In the genomic region with DNA sequence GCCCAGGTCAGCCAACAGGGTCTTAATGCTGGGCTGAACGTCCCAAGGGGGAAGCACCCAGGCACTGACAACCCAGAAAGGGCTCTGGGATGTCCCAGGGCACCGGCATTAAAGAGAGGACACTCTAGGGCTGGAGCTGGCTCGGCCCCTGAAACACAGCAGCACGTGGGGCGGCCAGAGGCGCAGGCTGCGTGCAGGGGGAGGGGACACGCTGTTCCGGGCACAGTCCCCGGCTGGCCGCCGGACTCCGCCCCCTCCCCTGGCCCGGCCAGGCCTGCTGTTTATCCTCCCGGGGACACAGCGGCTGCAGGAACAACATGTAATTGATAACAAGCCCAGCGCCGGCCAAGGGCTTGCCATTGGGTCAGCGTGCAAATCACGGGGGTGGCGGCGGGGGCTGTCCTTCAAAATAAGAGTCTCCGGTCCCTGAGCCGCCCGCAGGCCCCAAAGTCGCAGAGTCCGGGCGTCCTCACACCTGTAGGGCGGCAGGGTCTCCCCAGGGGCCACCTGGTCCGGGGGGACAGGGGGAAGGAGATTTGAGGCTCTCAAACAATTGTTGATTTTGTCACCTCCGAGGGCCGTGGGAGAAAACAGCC, we compare ENCODE assay signal across 1 cellular context.
TF ChIP-seq lines count a peak whose summit lies in the region.

No MANE protein-coding gene starts in this region.

TF ChIP-seq in HepG2, 621 proteins besides CTCF, POLR2A, EP300 and RAD21 (continued from another document and continues in another):
- TF ChIP-seq, protein P1, sequence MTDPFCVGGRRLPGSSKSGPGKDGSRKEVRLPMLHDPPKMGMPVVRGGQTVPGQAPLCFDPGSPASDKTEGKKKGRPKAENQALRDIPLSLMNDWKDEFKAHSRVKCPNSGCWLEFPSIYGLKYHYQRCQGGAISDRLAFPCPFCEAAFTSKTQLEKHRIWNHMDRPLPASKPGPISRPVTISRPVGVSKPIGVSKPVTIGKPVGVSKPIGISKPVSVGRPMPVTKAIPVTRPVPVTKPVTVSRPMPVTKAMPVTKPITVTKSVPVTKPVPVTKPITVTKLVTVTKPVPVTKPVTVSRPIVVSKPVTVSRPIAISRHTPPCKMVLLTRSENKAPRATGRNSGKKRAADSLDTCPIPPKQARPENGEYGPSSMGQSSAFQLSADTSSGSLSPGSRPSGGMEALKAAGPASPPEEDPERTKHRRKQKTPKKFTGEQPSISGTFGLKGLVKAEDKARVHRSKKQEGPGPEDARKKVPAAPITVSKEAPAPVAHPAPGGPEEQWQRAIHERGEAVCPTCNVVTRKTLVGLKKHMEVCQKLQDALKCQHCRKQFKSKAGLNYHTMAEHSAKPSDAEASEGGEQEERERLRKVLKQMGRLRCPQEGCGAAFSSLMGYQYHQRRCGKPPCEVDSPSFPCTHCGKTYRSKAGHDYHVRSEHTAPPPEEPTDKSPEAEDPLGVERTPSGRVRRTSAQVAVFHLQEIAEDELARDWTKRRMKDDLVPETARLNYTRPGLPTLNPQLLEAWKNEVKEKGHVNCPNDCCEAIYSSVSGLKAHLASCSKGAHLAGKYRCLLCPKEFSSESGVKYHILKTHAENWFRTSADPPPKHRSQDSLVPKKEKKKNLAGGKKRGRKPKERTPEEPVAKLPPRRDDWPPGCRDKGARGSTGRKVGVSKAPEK (CRISPR knock-in tag; IDR thresholded peaks at IDR 0.05; ENCODE audit: borderline replicate concordance), result no peak
- peak; percentile 44; the same call in 1 of the 2 replicates for TF ChIP-seq NCOR1 (IDR thresholded peaks at IDR 0.05; ENCODE audit: borderline replicate concordance, low read length)
- no peak for TF ChIP-seq TEAD2 (CRISPR knock-in tag; IDR thresholded peaks at IDR 0.05)
- TF ChIP-seq NFKB2 (CRISPR knock-in tag; IDR thresholded peaks at IDR 0.05; ENCODE audit: borderline replicate concordance), result peak; percentile 74; the same call in 1 of the 2 replicates
- peak; percentile 86 for TF ChIP-seq FOXJ3 (CRISPR knock-in tag; IDR thresholded peaks at IDR 0.05; ENCODE audit: borderline replicate concordance)
- TF ChIP-seq ZNF556 (CRISPR knock-in tag; IDR thresholded peaks at IDR 0.05; ENCODE audit: borderline replicate concordance), result no peak
- TF ChIP-seq ZKSCAN5 (CRISPR knock-in tag; IDR thresholded peaks at IDR 0.05), result no peak
- no peak for TF ChIP-seq ZNF7 (CRISPR knock-in tag; IDR thresholded peaks at IDR 0.05)
- TF ChIP-seq PHF5A (CRISPR knock-in tag; IDR thresholded peaks at IDR 0.05; ENCODE audit: low read depth, unreplicated experiment), result peak; percentile 29
- TF ChIP-seq SALL2 (CRISPR knock-in tag; IDR thresholded peaks at IDR 0.05), result peak; percentile 90
- TF ChIP-seq ZNF570 (CRISPR knock-in tag; IDR thresholded peaks at IDR 0.05; ENCODE audit: borderline replicate concordance), result no peak
- TF ChIP-seq, protein P2, sequence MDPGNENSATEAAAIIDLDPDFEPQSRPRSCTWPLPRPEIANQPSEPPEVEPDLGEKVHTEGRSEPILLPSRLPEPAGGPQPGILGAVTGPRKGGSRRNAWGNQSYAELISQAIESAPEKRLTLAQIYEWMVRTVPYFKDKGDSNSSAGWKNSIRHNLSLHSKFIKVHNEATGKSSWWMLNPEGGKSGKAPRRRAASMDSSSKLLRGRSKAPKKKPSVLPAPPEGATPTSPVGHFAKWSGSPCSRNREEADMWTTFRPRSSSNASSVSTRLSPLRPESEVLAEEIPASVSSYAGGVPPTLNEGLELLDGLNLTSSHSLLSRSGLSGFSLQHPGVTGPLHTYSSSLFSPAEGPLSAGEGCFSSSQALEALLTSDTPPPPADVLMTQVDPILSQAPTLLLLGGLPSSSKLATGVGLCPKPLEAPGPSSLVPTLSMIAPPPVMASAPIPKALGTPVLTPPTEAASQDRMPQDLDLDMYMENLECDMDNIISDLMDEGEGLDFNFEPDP (CRISPR knock-in tag; conservative IDR thresholded peaks at IDR 0.05), result no peak
- no peak for TF ChIP-seq ZFP41 (CRISPR knock-in tag; IDR thresholded peaks at IDR 0.05; ENCODE audit: borderline replicate concordance)
- peak; percentile 34 for TF ChIP-seq AGO2 (optimal IDR thresholded peaks at IDR 0.05; ENCODE audit: low read depth, low read length)
- TF ChIP-seq MBD4 (IDR thresholded peaks at IDR 0.05; ENCODE audit: borderline replicate concordance, low read length), result no peak
- peak; percentile 46; the same call in 1 of the 2 replicates for TF ChIP-seq PITX1 (CRISPR knock-in tag; IDR thresholded peaks at IDR 0.05)
- peak; percentile 44; the same call in 1 of the 2 replicates for TF ChIP-seq POGZ (CRISPR knock-in tag; IDR thresholded peaks at IDR 0.05)
- TF ChIP-seq, protein P3, sequence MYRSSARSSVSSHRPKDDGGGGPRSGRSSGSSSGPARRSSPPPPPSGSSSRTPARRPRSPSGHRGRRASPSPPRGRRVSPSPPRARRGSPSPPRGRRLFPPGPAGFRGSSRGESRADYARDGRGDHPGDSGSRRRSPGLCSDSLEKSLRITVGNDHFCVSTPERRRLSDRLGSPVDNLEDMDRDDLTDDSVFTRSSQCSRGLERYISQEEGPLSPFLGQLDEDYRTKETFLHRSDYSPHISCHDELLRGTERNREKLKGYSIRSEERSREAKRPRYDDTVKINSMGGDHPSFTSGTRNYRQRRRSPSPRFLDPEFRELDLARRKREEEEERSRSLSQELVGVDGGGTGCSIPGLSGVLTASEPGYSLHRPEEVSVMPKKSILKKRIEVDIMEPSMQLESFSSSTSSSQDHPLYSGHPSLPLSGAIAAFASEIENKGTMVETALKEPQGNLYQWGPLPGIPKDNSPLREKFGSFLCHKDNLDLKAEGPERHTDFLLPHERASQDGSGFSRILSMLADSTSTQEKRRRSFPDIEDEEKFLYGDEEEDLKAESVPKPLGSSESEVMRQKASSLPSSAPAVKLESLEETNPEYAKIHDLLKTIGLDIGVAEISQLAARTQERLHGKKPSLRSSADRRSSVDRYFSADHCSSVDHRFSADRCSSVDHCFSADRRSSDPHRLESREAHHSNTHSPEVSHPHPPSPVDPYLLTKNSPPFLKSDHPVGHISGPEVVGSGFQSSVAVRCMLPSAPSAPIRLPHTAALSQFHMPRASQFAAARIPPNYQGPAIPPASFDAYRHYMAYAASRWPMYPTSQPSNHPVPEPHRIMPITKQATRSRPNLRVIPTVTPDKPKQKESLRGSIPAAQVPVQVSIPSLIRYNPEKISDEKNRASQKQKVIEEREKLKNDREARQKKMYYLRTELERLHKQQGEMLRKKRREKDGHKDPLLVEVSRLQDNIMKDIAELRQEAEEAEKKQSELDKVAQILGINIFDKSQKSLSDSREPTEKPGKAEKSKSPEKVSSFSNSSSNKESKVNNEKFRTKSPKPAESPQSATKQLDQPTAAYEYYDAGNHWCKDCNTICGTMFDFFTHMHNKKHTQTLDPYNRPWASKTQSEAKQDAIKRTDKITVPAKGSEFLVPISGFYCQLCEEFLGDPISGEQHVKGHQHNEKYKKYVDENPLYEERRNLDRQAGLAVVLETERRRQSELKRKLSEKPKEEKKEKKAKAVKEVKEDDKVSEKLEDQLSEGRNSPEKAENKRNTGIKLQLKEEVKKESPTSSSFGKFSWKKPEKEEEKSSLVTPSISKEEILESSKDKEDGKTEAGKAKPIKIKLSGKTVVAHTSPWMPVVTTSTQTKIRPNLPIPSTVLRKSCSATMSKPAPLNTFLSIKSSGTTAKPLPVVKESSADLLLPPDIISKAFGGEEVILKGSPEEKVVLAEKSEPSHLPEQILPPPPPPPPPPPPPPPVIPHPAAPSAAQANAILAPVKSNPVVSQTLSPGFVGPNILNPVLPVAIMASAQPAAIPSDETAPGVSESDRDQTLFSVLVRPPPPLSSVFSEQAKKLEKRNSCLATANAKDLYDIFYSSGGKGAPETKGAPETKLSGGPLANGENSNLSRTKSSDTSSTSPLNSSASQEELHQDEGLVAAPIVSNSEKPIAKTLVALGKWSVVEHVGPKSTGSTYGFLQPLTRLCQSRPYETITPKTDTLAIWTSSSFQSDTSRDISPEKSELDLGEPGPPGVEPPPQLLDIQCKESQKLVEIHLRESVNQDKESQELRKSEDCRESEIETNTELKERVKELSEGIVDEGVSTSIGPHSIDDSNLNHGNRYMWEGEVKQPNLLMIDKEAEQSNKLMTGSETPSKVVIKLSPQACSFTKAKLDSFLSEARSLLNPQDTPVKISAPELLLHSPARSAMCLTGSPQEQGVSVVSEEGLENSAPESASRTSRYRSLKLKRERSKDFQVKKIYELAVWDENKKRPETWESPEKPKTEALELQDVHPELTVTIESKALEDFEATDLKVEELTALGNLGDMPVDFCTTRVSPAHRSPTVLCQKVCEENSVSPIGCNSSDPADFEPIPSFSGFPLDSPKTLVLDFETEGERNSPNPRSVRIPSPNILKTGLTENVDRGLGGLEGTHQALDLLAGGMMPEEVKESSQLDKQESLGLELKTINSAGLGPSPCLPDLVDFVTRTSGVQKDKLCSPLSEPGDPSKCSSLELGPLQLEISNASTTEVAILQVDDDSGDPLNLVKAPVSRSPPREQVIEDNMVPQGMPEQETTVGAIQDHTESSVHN (CRISPR knock-in tag; IDR thresholded peaks at IDR 0.05), result no peak
- TF ChIP-seq, protein P4, sequence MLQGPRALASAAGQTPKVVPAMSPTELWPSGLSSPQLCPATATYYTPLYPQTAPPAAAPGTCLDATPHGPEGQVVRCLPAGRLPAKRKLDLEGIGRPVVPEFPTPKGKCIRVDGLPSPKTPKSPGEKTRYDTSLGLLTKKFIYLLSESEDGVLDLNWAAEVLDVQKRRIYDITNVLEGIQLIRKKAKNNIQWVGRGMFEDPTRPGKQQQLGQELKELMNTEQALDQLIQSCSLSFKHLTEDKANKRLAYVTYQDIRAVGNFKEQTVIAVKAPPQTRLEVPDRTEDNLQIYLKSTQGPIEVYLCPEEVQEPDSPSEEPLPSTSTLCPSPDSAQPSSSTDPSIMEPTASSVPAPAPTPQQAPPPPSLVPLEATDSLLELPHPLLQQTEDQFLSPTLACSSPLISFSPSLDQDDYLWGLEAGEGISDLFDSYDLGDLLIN (CRISPR knock-in tag; IDR thresholded peaks at IDR 0.05; ENCODE audit: borderline replicate concordance), result no peak
- TF ChIP-seq, protein P5, sequence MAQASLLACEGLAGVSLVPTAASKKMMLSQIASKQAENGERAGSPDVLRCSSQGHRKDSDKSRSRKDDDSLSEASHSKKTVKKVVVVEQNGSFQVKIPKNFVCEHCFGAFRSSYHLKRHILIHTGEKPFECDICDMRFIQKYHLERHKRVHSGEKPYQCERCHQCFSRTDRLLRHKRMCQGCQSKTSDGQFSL (CRISPR knock-in tag; IDR thresholded peaks at IDR 0.05), result no peak; the same call in 1 of the 2 replicates
- TF ChIP-seq, protein P6, sequence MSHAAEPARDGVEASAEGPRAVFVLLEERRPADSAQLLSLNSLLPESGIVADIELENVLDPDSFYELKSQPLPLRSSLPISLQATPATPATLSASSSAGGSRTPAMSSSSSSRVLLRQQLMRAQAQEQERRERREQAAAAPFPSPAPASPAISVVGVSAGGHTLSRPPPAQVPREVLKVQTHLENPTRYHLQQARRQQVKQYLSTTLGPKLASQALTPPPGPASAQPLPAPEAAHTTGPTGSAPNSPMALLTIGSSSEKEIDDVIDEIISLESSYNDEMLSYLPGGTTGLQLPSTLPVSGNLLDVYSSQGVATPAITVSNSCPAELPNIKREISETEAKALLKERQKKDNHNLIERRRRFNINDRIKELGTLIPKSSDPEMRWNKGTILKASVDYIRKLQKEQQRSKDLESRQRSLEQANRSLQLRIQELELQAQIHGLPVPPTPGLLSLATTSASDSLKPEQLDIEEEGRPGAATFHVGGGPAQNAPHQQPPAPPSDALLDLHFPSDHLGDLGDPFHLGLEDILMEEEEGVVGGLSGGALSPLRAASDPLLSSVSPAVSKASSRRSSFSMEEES (CRISPR knock-in tag; IDR thresholded peaks at IDR 0.05), result peak; percentile 70
- TF ChIP-seq ZNF703 (CRISPR knock-in tag; IDR thresholded peaks at IDR 0.05; ENCODE audit: borderline replicate concordance), result no peak
- TF ChIP-seq, protein P7, sequence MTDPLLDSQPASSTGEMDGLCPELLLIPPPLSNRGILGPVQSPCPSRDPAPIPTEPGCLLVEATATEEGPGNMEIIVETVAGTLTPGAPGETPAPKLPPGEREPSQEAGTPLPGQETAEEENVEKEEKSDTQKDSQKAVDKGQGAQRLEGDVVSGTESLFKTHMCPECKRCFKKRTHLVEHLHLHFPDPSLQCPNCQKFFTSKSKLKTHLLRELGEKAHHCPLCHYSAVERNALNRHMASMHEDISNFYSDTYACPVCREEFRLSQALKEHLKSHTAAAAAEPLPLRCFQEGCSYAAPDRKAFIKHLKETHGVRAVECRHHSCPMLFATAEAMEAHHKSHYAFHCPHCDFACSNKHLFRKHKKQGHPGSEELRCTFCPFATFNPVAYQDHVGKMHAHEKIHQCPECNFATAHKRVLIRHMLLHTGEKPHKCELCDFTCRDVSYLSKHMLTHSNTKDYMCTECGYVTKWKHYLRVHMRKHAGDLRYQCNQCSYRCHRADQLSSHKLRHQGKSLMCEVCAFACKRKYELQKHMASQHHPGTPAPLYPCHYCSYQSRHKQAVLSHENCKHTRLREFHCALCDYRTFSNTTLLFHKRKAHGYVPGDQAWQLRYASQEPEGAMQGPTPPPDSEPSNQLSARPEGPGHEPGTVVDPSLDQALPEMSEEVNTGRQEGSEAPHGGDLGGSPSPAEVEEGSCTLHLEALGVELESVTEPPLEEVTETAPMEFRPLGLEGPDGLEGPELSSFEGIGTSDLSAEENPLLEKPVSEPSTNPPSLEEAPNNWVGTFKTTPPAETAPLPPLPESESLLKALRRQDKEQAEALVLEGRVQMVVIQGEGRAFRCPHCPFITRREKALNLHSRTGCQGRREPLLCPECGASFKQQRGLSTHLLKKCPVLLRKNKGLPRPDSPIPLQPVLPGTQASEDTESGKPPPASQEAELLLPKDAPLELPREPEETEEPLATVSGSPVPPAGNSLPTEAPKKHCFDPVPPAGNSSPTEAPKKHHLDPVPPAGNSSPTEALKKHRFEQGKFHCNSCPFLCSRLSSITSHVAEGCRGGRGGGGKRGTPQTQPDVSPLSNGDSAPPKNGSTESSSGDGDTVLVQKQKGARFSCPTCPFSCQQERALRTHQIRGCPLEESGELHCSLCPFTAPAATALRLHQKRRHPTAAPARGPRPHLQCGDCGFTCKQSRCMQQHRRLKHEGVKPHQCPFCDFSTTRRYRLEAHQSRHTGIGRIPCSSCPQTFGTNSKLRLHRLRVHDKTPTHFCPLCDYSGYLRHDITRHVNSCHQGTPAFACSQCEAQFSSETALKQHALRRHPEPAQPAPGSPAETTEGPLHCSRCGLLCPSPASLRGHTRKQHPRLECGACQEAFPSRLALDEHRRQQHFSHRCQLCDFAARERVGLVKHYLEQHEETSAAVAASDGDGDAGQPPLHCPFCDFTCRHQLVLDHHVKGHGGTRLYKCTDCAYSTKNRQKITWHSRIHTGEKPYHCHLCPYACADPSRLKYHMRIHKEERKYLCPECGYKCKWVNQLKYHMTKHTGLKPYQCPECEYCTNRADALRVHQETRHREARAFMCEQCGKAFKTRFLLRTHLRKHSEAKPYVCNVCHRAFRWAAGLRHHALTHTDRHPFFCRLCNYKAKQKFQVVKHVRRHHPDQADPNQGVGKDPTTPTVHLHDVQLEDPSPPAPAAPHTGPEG (CRISPR knock-in tag; IDR thresholded peaks at IDR 0.05), result no peak
- TF ChIP-seq, protein P8, sequence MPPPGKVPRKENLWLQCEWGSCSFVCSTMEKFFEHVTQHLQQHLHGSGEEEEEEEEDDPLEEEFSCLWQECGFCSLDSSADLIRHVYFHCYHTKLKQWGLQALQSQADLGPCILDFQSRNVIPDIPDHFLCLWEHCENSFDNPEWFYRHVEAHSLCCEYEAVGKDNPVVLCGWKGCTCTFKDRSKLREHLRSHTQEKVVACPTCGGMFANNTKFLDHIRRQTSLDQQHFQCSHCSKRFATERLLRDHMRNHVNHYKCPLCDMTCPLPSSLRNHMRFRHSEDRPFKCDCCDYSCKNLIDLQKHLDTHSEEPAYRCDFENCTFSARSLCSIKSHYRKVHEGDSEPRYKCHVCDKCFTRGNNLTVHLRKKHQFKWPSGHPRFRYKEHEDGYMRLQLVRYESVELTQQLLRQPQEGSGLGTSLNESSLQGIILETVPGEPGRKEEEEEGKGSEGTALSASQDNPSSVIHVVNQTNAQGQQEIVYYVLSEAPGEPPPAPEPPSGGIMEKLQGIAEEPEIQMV (CRISPR knock-in tag; IDR thresholded peaks at IDR 0.05; ENCODE audit: low read depth), result peak; percentile 32; the same call in 1 of the 2 replicates
- TF ChIP-seq SP4 (CRISPR knock-in tag; IDR thresholded peaks at IDR 0.05), result peak; percentile 71
- peak; percentile 96 for TF ChIP-seq MYC (CRISPR knock-in tag; IDR thresholded peaks at IDR 0.05; ENCODE audit: borderline replicate concordance)
- peak; percentile 67; the same call in 1 of the 2 replicates for TF ChIP-seq ZNF430 (CRISPR knock-in tag; IDR thresholded peaks at IDR 0.05)
- no peak for TF ChIP-seq FOXM1 (CRISPR knock-in tag; IDR thresholded peaks at IDR 0.05)
